ENCODE assay signal across 25 cellular contexts in the genomic region with DNA sequence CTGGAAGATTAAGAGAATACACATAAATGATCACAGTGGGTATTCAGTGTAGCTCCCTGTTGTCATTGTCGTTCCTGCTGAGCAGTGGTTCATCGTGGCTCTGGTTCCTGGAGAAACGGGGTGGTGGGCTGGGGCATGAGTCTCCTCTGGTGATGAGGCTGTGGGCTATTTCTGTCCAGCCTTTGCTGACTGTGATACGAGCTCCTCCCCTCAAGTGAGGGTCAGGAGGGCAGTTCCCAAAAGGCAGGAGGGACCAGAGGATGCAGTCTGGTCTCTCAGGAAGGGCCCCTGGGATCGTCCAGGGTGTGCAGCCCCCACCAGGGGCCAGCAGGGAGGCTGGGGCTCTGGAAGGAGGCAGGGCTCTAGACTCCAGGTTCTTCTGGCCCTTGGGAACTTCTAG.
"Had no signal": no experiment of that assay in that cellular context is flagged by ENCODE, and none has a peak within 500 bp of the region (broad histone marks: within the 10 kb centered on the region; RNA-seq: fewer than 3 reads in every experiment).

No MANE protein-coding gene starts in this region.

- H3K4me3 Mint-ChIP-seq: activated CD4-positive, alpha-beta T cell treated with anti-CD3 and anti-CD28 coated beads, Interleukin-2, amount 10 ng/mL, durations not matched to agents 24 days and 14 days; activated naive CD4-positive, alpha-beta T cell treated with anti-CD3 and anti-CD28 coated beads, Interleukin-2, amount 10 ng/mL, durations not matched to agents 7 days and 5 days; activated naive CD8-positive, alpha-beta T cell treated with anti-CD3 and anti-CD28 coated beads for 36 hours; activated T-helper 17 cell treated with anti-CD3 and anti-CD28 coated beads, Interleukin-2, amount 50 U/mL, for 72 hours; T-helper 1 cell treated with Interleukin-12 subunit alpha and Interleukin-12 subunit beta and Interleukin-4 antibody, amounts not matched to agents 30 μg/mL and 1 μg/mL, for 36 hours; WTC11 had no signal

- H3K4me3 ChIP-seq: Peyer's patch, SJSA1 had no signal

- ATAC-seq: activated T-helper 17 cell treated with anti-CD3 and anti-CD28 coated beads, Interleukin-2, amount 50 U/mL, for 72 hours; WTC11 had no signal

- H3K36me3 Mint-ChIP-seq: activated naive CD4-positive, alpha-beta T cell treated with anti-CD3 and anti-CD28 coated beads, Interleukin-2, amount 10 ng/mL, durations not matched to agents 7 days and 5 days; activated naive CD8-positive, alpha-beta T cell treated with anti-CD3 and anti-CD28 coated beads for 36 hours; WTC11 had no signal

- H3K4me1 Mint-ChIP-seq: activated CD4-positive, alpha-beta T cell treated with anti-CD3 and anti-CD28 coated beads, Interleukin-2, amount 10 ng/mL, durations not matched to agents 24 days and 14 days; activated naive CD4-positive, alpha-beta T cell treated with anti-CD3 and anti-CD28 coated beads, Interleukin-2, amount 10 ng/mL, durations not matched to agents 7 days and 5 days; activated naive CD8-positive, alpha-beta T cell treated with anti-CD3 and anti-CD28 coated beads for 36 hours; activated T-helper 17 cell treated with anti-CD3 and anti-CD28 coated beads, Interleukin-2, amount 50 U/mL, for 72 hours had no signal

- H3K27ac Mint-ChIP-seq: activated CD4-positive, alpha-beta T cell treated with anti-CD3 and anti-CD28 coated beads, Interleukin-2, amount 10 ng/mL, durations not matched to agents 24 days and 14 days; activated naive CD4-positive, alpha-beta T cell treated with anti-CD3 and anti-CD28 coated beads, Interleukin-2, amount 10 ng/mL, durations not matched to agents 7 days and 5 days; activated naive CD8-positive, alpha-beta T cell treated with anti-CD3 and anti-CD28 coated beads for 36 hours; activated T-helper 17 cell treated with anti-CD3 and anti-CD28 coated beads, Interleukin-2, amount 50 U/mL, for 72 hours; T-helper 1 cell treated with Interleukin-12 subunit alpha and Interleukin-12 subunit beta and Interleukin-4 antibody, amounts not matched to agents 30 μg/mL and 1 μg/mL, for 36 hours; WTC11 had no signal

- H3K27ac ChIP-seq: Peyer's patch, RWPE1, SJSA1 had no signal

- H3K27me3 ChIP-seq: Peyer's patch had no signal

- H3K4me1 ChIP-seq: Peyer's patch, SJSA1 had no signal

- H3K9me3 ChIP-seq: Peyer's patch, SJSA1 had no signal

- DNase-seq: activated CD4-positive, alpha-beta T cell treated with anti-CD3 and anti-CD28 coated beads, Interleukin-2, amount 10 ng/mL, durations not matched to agents 24 days and 14 days; activated CD4-positive, alpha-beta T cell treated with anti-CD3 and anti-CD28 coated beads, Interleukin-2, amount 50 U/mL, for 48 hours; activated CD4-positive, CD25-positive, alpha-beta regulatory T cell treated with anti-CD3 and anti-CD28 coated beads, Interleukin-2, amount 50 U/mL, for 72 hours; activated gamma-delta T cell; activated naive CD4-positive, alpha-beta T cell treated with anti-CD3 and anti-CD28 coated beads, Interleukin-2, amount 10 ng/mL, durations not matched to agents 7 days and 5 days; activated naive CD8-positive, alpha-beta T cell treated with anti-CD3 and anti-CD28 coated beads for 36 hours; activated T-cell treated with anti-CD3 and anti-CD28 coated beads for 4 hours; activated T-cell treated with anti-CD3 and anti-CD28 coated beads, Interleukin-2, amount 50 U/mL, for 48 hours; cerebellar nuclear complex; KBM-7; NCI-H1092; NCI-H1694; NCI-H2029; NCI-H2107; NCI-H2171 treated with DMSO at 0.1 percent for 48 hours; NCI-H345; NCI-H510A; NCI-H526 treated with DMSO at 0.1 percent for 48 hours; Peyer's patch; SHP77 had no signal

- H3K9me3 Mint-ChIP-seq: activated CD4-positive, alpha-beta T cell treated with anti-CD3 and anti-CD28 coated beads, Interleukin-2, amount 10 ng/mL, durations not matched to agents 24 days and 14 days; activated naive CD4-positive, alpha-beta T cell treated with anti-CD3 and anti-CD28 coated beads, Interleukin-2, amount 10 ng/mL, durations not matched to agents 7 days and 5 days; activated naive CD8-positive, alpha-beta T cell treated with anti-CD3 and anti-CD28 coated beads for 36 hours; activated T-helper 17 cell treated with anti-CD3 and anti-CD28 coated beads, Interleukin-2, amount 50 U/mL, for 72 hours; T-helper 1 cell treated with Interleukin-12 subunit alpha and Interleukin-12 subunit beta and Interleukin-4 antibody, amounts not matched to agents 30 μg/mL and 1 μg/mL, for 36 hours; WTC11 had no signal

- H3K36me3 ChIP-seq: Peyer's patch, SJSA1 had no signal
